ENCODE assay signal across 11 cellular contexts in genomic region chr7:30433082-30433481, GRCh38. TPM values are rescaled to one million over a fixed set of nuclear protein-coding genes. Genes with fewer than 3 reads are reported as not detected.
DNase-seq lines count a peak whose midpoint lies in the region; ATAC-seq and TF ChIP-seq lines count a peak whose summit lies in the region.
"Had no signal": no experiment of that assay in that cellular context is flagged by ENCODE, and none has a peak within 500 bp of the region (broad histone marks: within the 10 kb centered on the region; RNA-seq: fewer than 3 reads in every experiment).

No MANE protein-coding gene starts in this region.

- H3K9me3 ChIP-seq in RWPE2 (ENCODE audit: severe bottlenecking) (no peaks in the 10 kb centered on the region), heart right ventricle (no peaks in the 10 kb centered on the region)

- ATAC-seq in RWPE2 (ENCODE audit: low read depth) (no peak), heart right ventricle (peak; percentile 70 to 84 (median 78))

- DNase-seq in CD1c-positive myeloid dendritic cell (ENCODE audit: extremely low spot score): peak; percentile 68
- peak; percentile 10 for DNase-seq in RWPE2 (ENCODE audit: low spot score)
- peak; percentile 38 to 52 for DNase-seq in heart right ventricle
- DNase-seq in renal cortical epithelial cell (ENCODE audit: low read depth): peak; percentile 71
- no peak for DNase-seq in DMS53 (lab: John Stamatoyannopoulos, UW)
- no peak for DNase-seq in activated CD4-positive, alpha-beta T cell treated with anti-CD3 and anti-CD28 coated beads for 1 hour
- no peak for DNase-seq in cortex of kidney (lab: John Stamatoyannopoulos, UW)
- DNase-seq in activated CD8-positive, alpha-beta memory T cell treated with anti-CD3 and anti-CD28 coated beads, Interleukin-2, amount 50 U/mL, for 48 hours: no peak
- DNase-seq: activated naive CD8-positive, alpha-beta T cell treated with anti-CD3 and anti-CD28 coated beads, Interleukin-2, amount 10 ng/mL, durations not matched to agents 7 days and 5 days; nephron progenitor cell; SHP77 had no signal

- peaks cover 25% of the 10 kb centered on the region; the same call in 1 of the 2 replicates for H3K36me3 ChIP-seq in RWPE2 (ENCODE audit: low read depth)
- H3K36me3 ChIP-seq in heart right ventricle: peaks cover 0 to 97% (median 34%) of the 10 kb centered on the region in 9 donors

- no peak overlapping the region for H3K27ac ChIP-seq in RWPE2 (ENCODE audit: poor library complexity, severe bottlenecking)
- H3K27ac ChIP-seq in heart right ventricle: peak overlapping the region in 6 of 10 donors; percentile 0 to 81 (median 54)

- H3K4me1 ChIP-seq in RWPE2 (ENCODE audit: insufficient read depth, poor library complexity, severe bottlenecking) (no peaks in the 10 kb centered on the region), heart right ventricle (peaks cover 9 to 87% (median 34%) of the 10 kb centered on the region in 9 donors)

- no peak for TF ChIP-seq CTCF in RWPE2 (IDR thresholded peaks at IDR 0.05; ENCODE audit: poor library complexity, severe bottlenecking)
- no peak for TF ChIP-seq CTCF in heart right ventricle (IDR thresholded peaks at IDR 0.05)

- 3 to 4% methylated on average over 3 of the region's 3 CpGs for WGBS in heart right ventricle, 2 donors

- intact Hi-C loops in heart right ventricle (cut with DNase I): loop anchor here in 1 of 10 donors (10.0 kb wide), 1 partner anchor 132 kb away; no protein-coding TSS in a partner anchor

- H3K27me3 ChIP-seq in RWPE2 (ENCODE audit: insufficient read depth, poor library complexity, severe bottlenecking) (no peaks in the 10 kb centered on the region), heart right ventricle (no peaks in the 10 kb centered on the region)

- H3K4me3 ChIP-seq in RWPE2 (ENCODE audit: severe bottlenecking) (no peak overlapping the region), heart right ventricle (no peak overlapping the region)

RNA-seq across cellular contexts. Expression of gene NOD1, which starts 45.5 kb away (rescaled TPM):
- total RNA-seq in heart right ventricle (10 to 100 TPM in 3 of 10 donors, 1 to 10 TPM in 7; 6.3 to 19.1 (median 8.6) TPM), renal cortical epithelial cell (3.1 and 5.6 TPM in 2 replicates)
- 10 to 100 TPM in 1 of 2 donors, 1 to 10 TPM in 1; 7.6 to 18.4 TPM for polyA plus RNA-seq in heart right ventricle

Comparison
In these comparisons a context has a peak if more than half of its experiments do, and no peak if none do; other contexts are left out.
1. DNase-seq: peak in CD1c-positive myeloid dendritic cell (single experiment), RWPE2 (single experiment), heart right ventricle (2 of 2) and renal cortical epithelial cell (single experiment); none in DMS53 (single experiment), activated CD4-positive, alpha-beta T cell treated with anti-CD3 and anti-CD28 coated beads for 1 hour (single experiment), cortex of kidney (single experiment) and activated CD8-positive, alpha-beta memory T cell treated with anti-CD3 and anti-CD28 coated beads, Interleukin-2, amount 50 U/mL, for 48 hours (single experiment).